Comparison of ENCODE assay signal across 9 cellular contexts in genomic region chr11:45333506-45333971, GRCh38. TPM values are rescaled to one million over a fixed set of nuclear protein-coding genes. Genes with fewer than 3 reads are reported as not detected.
DNase-seq lines count a peak whose midpoint lies in the region; ATAC-seq and TF ChIP-seq lines count a peak whose summit lies in the region.
"Had no signal": no experiment of that assay in that cellular context is flagged by ENCODE, and none has a peak within 500 bp of the region (broad histone marks: within the 10 kb centered on the region; RNA-seq: fewer than 3 reads in every experiment).

No MANE protein-coding gene starts in this region.

- peaks cover 8% of the 10 kb centered on the region for H3K4me1 ChIP-seq in lower lobe of right lung

- DNase-seq in AG20443 (ENCODE audit: low spot score) (peak; percentile 49), LoVo (ENCODE audit: low spot score) (peak; percentile 3), brain pericyte (ENCODE audit: low read depth, low spot score) (peak; percentile 36), lower lobe of right lung (no peak), COR-L47 (lab: John Stamatoyannopoulos, UW) (no peak), RPMI8226 (no peak)

- TF ChIP-seq CTCF in lower lobe of right lung (IDR thresholded peaks at IDR 0.05): no peak

- peak overlapping the region; percentile 59 for H3K27ac ChIP-seq in lower lobe of right lung

- H3K4me3 ChIP-seq in lower lobe of right lung: peak overlapping the region; percentile 24

- ATAC-seq in lower lobe of right lung: peak; percentile 52 to 55
- ATAC-seq in GM21515 (IDR thresholded peaks at IDR 0.05; ENCODE audit: unreplicated experiment): no peak
- ATAC-seq in GM19351 (IDR thresholded peaks at IDR 0.05; ENCODE audit: unreplicated experiment): no peak

- H3K27me3 ChIP-seq in lower lobe of right lung (ENCODE audit: low read depth): no peaks in the 10 kb centered on the region

- intact Hi-C loops in lower lobe of right lung (cut with DNase I): no loop called here

- no peaks in the 10 kb centered on the region for H3K9me3 ChIP-seq in lower lobe of right lung

- no peaks in the 10 kb centered on the region for H3K36me3 ChIP-seq in lower lobe of right lung

RNA-seq across cellular contexts. Expression of gene SYT13, which starts 47.4 kb away (rescaled TPM):
- not detected for total RNA-seq in lower lobe of right lung
- total RNA-seq: subcutaneous adipose tissue had no signal

Comparison
In these comparisons a context has a peak if more than half of its experiments do, and no peak if none do; other contexts are left out.
1. DNase-seq: peak in AG20443 (single experiment), LoVo (single experiment) and brain pericyte (single experiment); none in lower lobe of right lung (single experiment), COR-L47 (single experiment) and RPMI8226 (single experiment).
2. ATAC-seq: peak in lower lobe of right lung (2 of 2); none in GM21515 (single experiment) and GM19351 (single experiment).